1 cellular context compared by ENCODE assay signal in the genomic region with DNA sequence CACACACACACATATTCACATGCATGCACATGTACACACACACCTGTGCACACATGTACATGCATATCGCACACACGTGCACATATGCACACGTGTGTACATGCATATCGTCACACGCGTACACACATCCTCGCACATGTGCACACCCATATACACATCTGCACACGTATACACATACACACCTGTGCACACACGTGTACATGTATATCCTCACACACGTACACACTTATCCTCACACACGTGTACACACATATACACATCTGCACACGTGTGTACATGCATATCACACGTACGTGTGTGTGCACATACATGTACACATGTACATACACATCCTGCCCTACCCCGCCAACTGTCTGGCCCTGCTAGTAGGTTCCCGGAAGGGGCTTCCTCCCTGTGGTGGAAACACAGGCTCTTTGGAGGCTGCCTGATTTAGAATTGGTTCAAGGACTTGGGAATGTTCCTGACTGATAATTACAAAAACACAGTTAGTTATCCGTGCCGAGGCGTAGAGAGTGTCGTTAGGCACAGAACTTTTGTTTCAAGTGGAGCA.
TF ChIP-seq lines count a peak whose summit lies in the region.

No MANE protein-coding gene starts in this region.

TF ChIP-seq in K562, 482 proteins besides CTCF, POLR2A, EP300 and RAD21:
- TF ChIP-seq, protein P1, sequence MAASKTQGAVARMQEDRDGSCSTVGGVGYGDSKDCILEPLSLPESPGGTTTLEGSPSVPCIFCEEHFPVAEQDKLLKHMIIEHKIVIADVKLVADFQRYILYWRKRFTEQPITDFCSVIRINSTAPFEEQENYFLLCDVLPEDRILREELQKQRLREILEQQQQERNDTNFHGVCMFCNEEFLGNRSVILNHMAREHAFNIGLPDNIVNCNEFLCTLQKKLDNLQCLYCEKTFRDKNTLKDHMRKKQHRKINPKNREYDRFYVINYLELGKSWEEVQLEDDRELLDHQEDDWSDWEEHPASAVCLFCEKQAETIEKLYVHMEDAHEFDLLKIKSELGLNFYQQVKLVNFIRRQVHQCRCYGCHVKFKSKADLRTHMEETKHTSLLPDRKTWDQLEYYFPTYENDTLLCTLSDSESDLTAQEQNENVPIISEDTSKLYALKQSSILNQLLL (CRISPR knock-in tag; IDR thresholded peaks at IDR 0.05; ENCODE audit: borderline replicate concordance), result peak; percentile 40; the same call in 1 of the 2 replicates
- TF ChIP-seq KDM1A (IDR thresholded peaks at IDR 0.05) (peak in 1 of 2 experiments; percentile 98; a peak in 2 of 4 replicates), ARID2 (IDR thresholded peaks at IDR 0.05) (peak; percentile 71), ZNF707 (CRISPR knock-in tag; conservative IDR thresholded peaks at IDR 0.05) (0 out of 2 replicates have a peak, but pooled peaks have one; percentile 14), HDAC1 (IDR thresholded peaks at IDR 0.05) (no peak), HNRNPUL1 (IDR thresholded peaks at IDR 0.05; ENCODE audit: low read length) (no peak), PHF20 (IDR thresholded peaks at IDR 0.05; ENCODE audit: partially characterized antibody) (peak; percentile 82), NCOR1 (IDR thresholded peaks at IDR 0.05) (0 out of 2 replicates have a peak, but pooled peaks have one; percentile 11), CBFB (CRISPR knock-in tag; IDR thresholded peaks at IDR 0.05) (peak; percentile 36; the same call in 1 of the 2 replicates), NFRKB (IDR thresholded peaks at IDR 0.05; ENCODE audit: low read depth) (peak; percentile 63; the same call in 1 of the 2 replicates), POLR2B (IDR thresholded peaks at IDR 0.05; ENCODE audit: low read depth, partially characterized antibody) (peak; percentile 44), ZNF583 (CRISPR knock-in tag; IDR thresholded peaks at IDR 0.05) (no peak), SUPT5H (IDR thresholded peaks at IDR 0.05) (peak; percentile 56; the same call in 1 of the 2 replicates), NFIX (CRISPR knock-in tag; IDR thresholded peaks at IDR 0.05; ENCODE audit: low read depth) (0 out of 2 replicates have a peak, but pooled peaks have one; percentile 11), SNIP1 (IDR thresholded peaks at IDR 0.05; ENCODE audit: low read depth) (no peak), CSDE1 (IDR thresholded peaks at IDR 0.05) (0 out of 4 replicates have a peak, but pooled peaks of 1 of the 2 experiments have one; percentile 25), HSF4 (CRISPR knock-in tag; IDR thresholded peaks at IDR 0.05; ENCODE audit: borderline replicate concordance) (no peak), CEBPG (CRISPR knock-in tag; IDR thresholded peaks at IDR 0.05) (peak; percentile 20; the same call in 1 of the 2 replicates), CEBPG (tag; conservative IDR thresholded peaks at IDR 0.05 in 1 of 2, IDR thresholded peaks at IDR 0.05 in 1 of 2) (no peak), CBX3 (IDR thresholded peaks at IDR 0.05; ENCODE audit: borderline replicate concordance in 1 of 2, low read length in 2 of 2) (0 out of 3 replicates have a peak, but pooled peaks of 1 of the 2 experiments have one; percentile 16)
- TF ChIP-seq, protein P2, sequence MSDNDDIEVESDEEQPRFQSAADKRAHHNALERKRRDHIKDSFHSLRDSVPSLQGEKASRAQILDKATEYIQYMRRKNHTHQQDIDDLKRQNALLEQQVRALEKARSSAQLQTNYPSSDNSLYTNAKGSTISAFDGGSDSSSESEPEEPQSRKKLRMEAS (CRISPR knock-in tag; IDR thresholded peaks at IDR 0.05), result peak; percentile 58; the same call in 1 of the 2 replicates
- TF ChIP-seq, protein P3, sequence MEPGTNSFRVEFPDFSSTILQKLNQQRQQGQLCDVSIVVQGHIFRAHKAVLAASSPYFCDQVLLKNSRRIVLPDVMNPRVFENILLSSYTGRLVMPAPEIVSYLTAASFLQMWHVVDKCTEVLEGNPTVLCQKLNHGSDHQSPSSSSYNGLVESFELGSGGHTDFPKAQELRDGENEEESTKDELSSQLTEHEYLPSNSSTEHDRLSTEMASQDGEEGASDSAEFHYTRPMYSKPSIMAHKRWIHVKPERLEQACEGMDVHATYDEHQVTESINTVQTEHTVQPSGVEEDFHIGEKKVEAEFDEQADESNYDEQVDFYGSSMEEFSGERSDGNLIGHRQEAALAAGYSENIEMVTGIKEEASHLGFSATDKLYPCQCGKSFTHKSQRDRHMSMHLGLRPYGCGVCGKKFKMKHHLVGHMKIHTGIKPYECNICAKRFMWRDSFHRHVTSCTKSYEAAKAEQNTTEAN (CRISPR knock-in tag; IDR thresholded peaks at IDR 0.05), result 0 out of 2 replicates have a peak, but pooled peaks have one; percentile 72
- TF ChIP-seq, protein P4, sequence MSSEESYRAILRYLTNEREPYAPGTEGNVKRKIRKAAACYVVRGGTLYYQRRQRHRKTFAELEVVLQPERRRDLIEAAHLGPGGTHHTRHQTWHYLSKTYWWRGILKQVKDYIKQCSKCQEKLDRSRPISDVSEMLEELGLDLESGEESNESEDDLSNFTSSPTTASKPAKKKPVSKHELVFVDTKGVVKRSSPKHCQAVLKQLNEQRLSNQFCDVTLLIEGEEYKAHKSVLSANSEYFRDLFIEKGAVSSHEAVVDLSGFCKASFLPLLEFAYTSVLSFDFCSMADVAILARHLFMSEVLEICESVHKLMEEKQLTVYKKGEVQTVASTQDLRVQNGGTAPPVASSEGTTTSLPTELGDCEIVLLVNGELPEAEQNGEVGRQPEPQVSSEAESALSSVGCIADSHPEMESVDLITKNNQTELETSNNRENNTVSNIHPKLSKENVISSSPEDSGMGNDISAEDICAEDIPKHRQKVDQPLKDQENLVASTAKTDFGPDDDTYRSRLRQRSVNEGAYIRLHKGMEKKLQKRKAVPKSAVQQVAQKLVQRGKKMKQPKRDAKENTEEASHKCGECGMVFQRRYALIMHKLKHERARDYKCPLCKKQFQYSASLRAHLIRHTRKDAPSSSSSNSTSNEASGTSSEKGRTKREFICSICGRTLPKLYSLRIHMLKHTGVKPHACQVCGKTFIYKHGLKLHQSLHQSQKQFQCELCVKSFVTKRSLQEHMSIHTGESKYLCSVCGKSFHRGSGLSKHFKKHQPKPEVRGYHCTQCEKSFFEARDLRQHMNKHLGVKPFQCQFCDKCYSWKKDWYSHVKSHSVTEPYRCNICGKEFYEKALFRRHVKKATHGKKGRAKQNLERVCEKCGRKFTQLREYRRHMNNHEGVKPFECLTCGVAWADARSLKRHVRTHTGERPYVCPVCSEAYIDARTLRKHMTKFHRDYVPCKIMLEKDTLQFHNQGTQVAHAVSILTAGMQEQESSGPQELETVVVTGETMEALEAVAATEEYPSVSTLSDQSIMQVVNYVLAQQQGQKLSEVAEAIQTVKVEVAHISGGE (CRISPR knock-in tag; IDR thresholded peaks at IDR 0.05), result 0 out of 6 replicates have a peak, but pooled peaks of 1 of the 3 experiments have one; percentile 32
